In the genomic region with DNA sequence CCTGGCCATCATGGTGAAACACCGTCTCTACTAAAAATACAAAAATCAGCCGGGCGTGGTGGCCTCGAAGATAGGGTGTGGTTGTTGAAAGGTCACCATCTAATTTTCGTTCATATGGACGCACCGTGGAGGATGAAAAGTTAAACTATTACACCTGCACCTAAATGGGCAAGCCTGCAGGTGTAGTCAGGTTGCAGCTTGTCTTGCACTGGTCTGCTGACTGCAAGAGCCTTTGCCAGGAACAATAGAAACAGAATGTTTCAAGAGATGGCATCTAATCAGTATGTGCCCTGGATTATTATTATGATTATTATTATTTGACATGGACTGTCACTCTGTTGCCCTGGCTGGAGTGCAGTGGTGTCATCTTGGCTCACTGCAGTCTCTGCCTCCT, we compare ENCODE assay signal across 9 cellular contexts. TPM values are rescaled to one million over a fixed set of nuclear protein-coding genes. Genes with fewer than 3 reads are reported as not detected.
A peak's percentile ranks its signal among the peaks of the same experiment; 100 is the strongest.
DNase-seq lines count a peak whose midpoint lies in the region; ATAC-seq and TF ChIP-seq lines count a peak whose summit lies in the region.
"Had no signal": no experiment of that assay in that cellular context is flagged by ENCODE, and none has a peak within 500 bp of the region (broad histone marks: within the 10 kb centered on the region; RNA-seq: fewer than 3 reads in every experiment).

No MANE protein-coding gene starts in this region.

- H3K4me1 ChIP-seq in adipocyte (ENCODE audit: control insufficient read depth, insufficient read depth, low read length), result peaks cover 30% of the 10 kb centered on the region
- peaks cover 15 to 35% (median 28%) of the 10 kb centered on the region in 4 donors for H3K4me1 ChIP-seq in transverse colon

- H3K4me1 Mint-ChIP-seq in activated T-cell treated with anti-CD3 and anti-CD28 coated beads, Interleukin-2, amount 50 U/mL, for 72 hours (ENCODE audit: low read depth), result peaks cover 48% of the 10 kb centered on the region

- no peak for DNase-seq in activated T-cell treated with anti-CD3 and anti-CD28 coated beads, Interleukin-2, amount 50 U/mL, for 72 hours
- DNase-seq in activated T-cell treated with anti-CD3 and anti-CD28 coated beads for 4 hours (no peak), adipocyte (ENCODE audit: low read depth) (no peak), lower leg skin (ENCODE audit: low spot score in 2 of 2) (no peak), transverse colon (no peak), NCI-H345 treated with DMSO at 0.1 percent for 48 hours (lab: John Stamatoyannopoulos, UW; ENCODE audit: unreplicated experiment) (no peak), retina (no peak)
- DNase-seq: amniotic stem cell had no signal

- H3K4me3 Mint-ChIP-seq in activated T-cell treated with anti-CD3 and anti-CD28 coated beads, Interleukin-2, amount 50 U/mL, for 72 hours, result peak overlapping the region; percentile 85 to 92

- TF ChIP-seq POLR2A in lower leg skin (IDR thresholded peaks at IDR 0.05) (no peak), transverse colon (IDR thresholded peaks at IDR 0.05) (no peak)

- in situ Hi-C loops in transverse colon (cut with MboI; ENCODE audit: low pct_ligation_motif_present in 1 of 4, low pct_unique_long_range_greater_than_20kb in 1 of 4, low sequenced_read_pairs in 3 of 4), result no loop called here

- peaks cover 10 to 12% of the 10 kb centered on the region in 2 donors for H3K36me3 Mint-ChIP-seq in activated T-cell treated with anti-CD3 and anti-CD28 coated beads, Interleukin-2, amount 50 U/mL, for 72 hours (ENCODE audit: insufficient read depth in 2 of 2)

- no peak for TF ChIP-seq EP300 in transverse colon (IDR thresholded peaks at IDR 0.05; ENCODE audit: low read depth)

- H3K4me3 ChIP-seq in adipocyte (ENCODE audit: low read length), result peak overlapping the region; percentile 90
- peak overlapping the region; percentile 87 for H3K4me3 ChIP-seq in lower leg skin (ENCODE audit: low read depth, poor library complexity, severe bottlenecking)
- peak overlapping the region; percentile 65 to 90 (median 79) for H3K4me3 ChIP-seq in transverse colon

- no peaks in the 10 kb centered on the region for H3K27me3 Mint-ChIP-seq in activated T-cell treated with anti-CD3 and anti-CD28 coated beads, Interleukin-2, amount 50 U/mL, for 72 hours (ENCODE audit: low read depth)

- peak overlapping the region; percentile 89 to 91 (median 90) for H3K27ac ChIP-seq in transverse colon

- intact Hi-C loops in lower leg skin (cut with DNase I; ENCODE audit: low total_unique reads), result loop anchor here (10.0 kb wide), 1 partner anchor 639 kb away; no protein-coding TSS in a partner anchor
- intact Hi-C loops in transverse colon (cut with DNase I; ENCODE audit: low total_unique reads), result no loop called here

- 38 to 40% methylated on average over 7 of the region's 7 CpGs for WGBS in lower leg skin, 2 donors
- 31% methylated on average over 7 of the region's 7 CpGs; no CpG with 5 or more reads in 1 of the 2 donors for WGBS in transverse colon (ENCODE audit: low coverage in 1 of 2), 2 donors

- peaks cover 42% of the 10 kb centered on the region for H3K36me3 ChIP-seq in adipocyte (ENCODE audit: control insufficient read depth, insufficient read depth, low read length, severe bottlenecking)
- H3K36me3 ChIP-seq in transverse colon, result peaks cover 0 to 38% (median 18%) of the 10 kb centered on the region in 4 donors

- TF ChIP-seq CTCF in lower leg skin (IDR thresholded peaks at IDR 0.05) (no peak), transverse colon (IDR thresholded peaks at IDR 0.05) (no peak)

- H3K9me3 ChIP-seq in adipocyte (ENCODE audit: control insufficient read depth, low read length) (no peaks in the 10 kb centered on the region), transverse colon (no peaks in the 10 kb centered on the region)

- H3K9ac ChIP-seq in adipocyte (ENCODE audit: low read length), result peak overlapping the region; percentile 90

- ATAC-seq in activated T-cell treated with anti-CD3 and anti-CD28 coated beads, Interleukin-2, amount 50 U/mL, for 72 hours (replicated peaks in 1 of 2), result no peak
- no peak for ATAC-seq in HG02588 (IDR thresholded peaks at IDR 0.05; ENCODE audit: unreplicated experiment)

- no peaks in the 10 kb centered on the region for H3K27me3 ChIP-seq in adipocyte (replicated peaks; ENCODE audit: control insufficient read depth, insufficient read depth, low read length)
- no peaks in the 10 kb centered on the region for H3K27me3 ChIP-seq in transverse colon

- H3K9me3 Mint-ChIP-seq in activated T-cell treated with anti-CD3 and anti-CD28 coated beads, Interleukin-2, amount 50 U/mL, for 72 hours, result no peaks in the 10 kb centered on the region

- peak overlapping the region; percentile 43 for H3K27ac Mint-ChIP-seq in activated T-cell treated with anti-CD3 and anti-CD28 coated beads, Interleukin-2, amount 50 U/mL, for 72 hours

RNA-seq across cellular contexts. Expression of gene NADSYN1, which starts 0.9 kb away (rescaled TPM):
- total RNA-seq in activated T-cell treated with anti-CD3 and anti-CD28 coated beads, Interleukin-2, amount 50 U/mL, for 72 hours, result 100 to 1,000 TPM; 107 to 111 TPM
- total RNA-seq in lower leg skin (10 to 100 TPM; 41.2 to 67.2 (median 59.8) TPM), transverse colon (100 to 1,000 TPM; 144 to 271 (median 195) TPM)

RNA-seq across cellular contexts. Expression of gene DHCR7, which starts 5.7 kb away (rescaled TPM):
- 10 to 100 TPM; 22.2 to 23.4 TPM for total RNA-seq in activated T-cell treated with anti-CD3 and anti-CD28 coated beads, Interleukin-2, amount 50 U/mL, for 72 hours
- total RNA-seq in lower leg skin (100 to 1,000 TPM in 2 of 4 donors, 10 to 100 TPM in 2; 45.2 to 142 (median 89.0) TPM), transverse colon (10 to 100 TPM in 3 of 4 donors, 1 to 10 TPM in 1; 5.6 to 76.7 (median 31.5) TPM)
